ENCODE assay signal across 8 cellular contexts in genomic region chr17:37358098-37358829, GRCh38. TPM values are rescaled to one million over a fixed set of nuclear protein-coding genes. Genes with fewer than 3 reads are reported as not detected.
DNase-seq lines count a peak whose midpoint lies in the region; ATAC-seq lines count a peak whose summit lies in the region.

No MANE protein-coding gene starts in this region.

- peak overlapping the region; percentile 82 to 95 for H3K27ac Mint-ChIP-seq in stimulated activated naive CD8-positive, alpha-beta T cell treated with anti-CD3 and anti-CD28 coated beads, Interleukin-15, amount 100 ng/mL, for 72 hours

- H3K9me3 Mint-ChIP-seq in stimulated activated naive CD8-positive, alpha-beta T cell treated with anti-CD3 and anti-CD28 coated beads, Interleukin-15, amount 100 ng/mL, for 72 hours: no peaks in the 10 kb centered on the region

- peak; percentile 9 for ATAC-seq in HG03097 (IDR thresholded peaks at IDR 0.05; ENCODE audit: low FRiP score, unreplicated experiment)
- peak; percentile 20 for ATAC-seq in stimulated activated naive CD8-positive, alpha-beta T cell treated with anti-CD3 and anti-CD28 coated beads, Interleukin-15, amount 100 ng/mL, for 72 hours

- peak; percentile 26 for DNase-seq in activated T-cell treated with anti-CD3 and anti-CD28 coated beads for 24 hours (ENCODE audit: low read depth)
- DNase-seq in activated T-cell treated with anti-CD3 and anti-CD28 coated beads, Interleukin-2, amount 50 U/mL, for 1 hour: no peak
- DNase-seq in NCI-H526 (lab: John Stamatoyannopoulos, UW): peak; percentile 83 to 85
- peak; percentile 13 for DNase-seq in activated T-cell treated with anti-CD3 and anti-CD28 coated beads for 4 hours
- DNase-seq in fibroblast of gingiva (ENCODE audit: low read depth): peak; percentile 18
- DNase-seq in myocyte (ENCODE audit: low read depth): peak; percentile 71
- DNase-seq in stimulated activated naive CD8-positive, alpha-beta T cell treated with anti-CD3 and anti-CD28 coated beads, Interleukin-15, amount 100 ng/mL, for 72 hours: peak; percentile 30 to 47

- H3K4me3 Mint-ChIP-seq in stimulated activated naive CD8-positive, alpha-beta T cell treated with anti-CD3 and anti-CD28 coated beads, Interleukin-15, amount 100 ng/mL, for 72 hours: peak overlapping the region; percentile 94 to 97

- peaks cover 30% of the 10 kb centered on the region for H3K4me1 Mint-ChIP-seq in stimulated activated naive CD8-positive, alpha-beta T cell treated with anti-CD3 and anti-CD28 coated beads, Interleukin-15, amount 100 ng/mL, for 72 hours

- no peaks in the 10 kb centered on the region for H3K27me3 Mint-ChIP-seq in stimulated activated naive CD8-positive, alpha-beta T cell treated with anti-CD3 and anti-CD28 coated beads, Interleukin-15, amount 100 ng/mL, for 72 hours

RNA-seq across cellular contexts. Expression of gene C17orf78, which starts 17.5 kb away (rescaled TPM):
- not detected in 2 replicates for total RNA-seq in myocyte
- 0.10 TPM for polyA plus RNA-seq in myocyte (2012)

RNA-seq across cellular contexts. Expression of gene ACACA, which starts 48.4 kb away (rescaled TPM):
- total RNA-seq in myocyte: 33.0 and 45.9 TPM in 2 replicates
- polyA plus RNA-seq in myocyte (2012): 38.3 TPM

RNA-seq across cellular contexts. Expression of gene TADA2A, which starts 48.4 kb away (rescaled TPM):
- 10.6 and 23.6 TPM in 2 replicates for total RNA-seq in myocyte
- 9.6 TPM for polyA plus RNA-seq in myocyte (2012)
